In the genomic region with DNA sequence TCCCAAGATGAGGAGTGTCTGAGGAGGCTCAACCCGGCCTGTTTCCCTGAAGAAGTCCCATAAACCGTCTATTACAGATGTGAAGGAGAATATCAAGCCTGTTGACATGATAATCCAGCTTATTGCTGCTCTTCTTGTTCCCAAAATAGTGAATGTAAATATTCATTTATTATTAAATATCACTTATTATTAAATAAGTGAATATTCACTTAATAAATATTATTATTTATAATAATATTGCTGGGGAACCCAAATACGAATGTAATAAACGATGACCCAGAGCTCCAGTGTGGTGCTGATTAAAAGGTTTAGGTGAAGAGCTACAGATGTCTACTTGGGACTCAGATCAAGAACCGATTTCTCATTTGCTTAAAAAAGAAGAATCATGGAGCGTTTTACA, we compare ENCODE assay signal across 17 cellular contexts. TPM values are rescaled to one million over a fixed set of nuclear protein-coding genes. Genes with fewer than 3 reads are reported as not detected.
"Had no signal": no experiment of that assay in that cellular context is flagged by ENCODE, and none has a peak within 500 bp of the region (broad histone marks: within the 10 kb centered on the region; RNA-seq: fewer than 3 reads in every experiment).

No MANE protein-coding gene starts in this region.

- H3K27ac ChIP-seq: ascending aorta, foreskin keratinocyte, WERI-Rb-1 had no signal

- FAIRE-seq: endothelial cell of umbilical vein, keratinocyte had no signal

- H3K9me3 Mint-ChIP-seq: activated T-helper 1 cell treated with anti-CD3 and anti-CD28 coated beads, Interleukin-12 subunit alpha, Interleukin-12 subunit beta, Interleukin-2, Interleukin-4 antibody, amounts not matched to agents 30 ng/mL and 10 ng/mL and 1 ng/mL, durations not matched to agents 14 hours and 24 hours and 36 hours; stimulated activated memory B cell treated with anti-CD40 and anti-IgM and Interleukin-4, amounts not matched to agents 10 μg/mL and 1 μg/mL and 100 μg/mL, for 72 hours had no signal

- H3K4me3 Mint-ChIP-seq: activated T-helper 1 cell treated with anti-CD3 and anti-CD28 coated beads, Interleukin-12 subunit alpha, Interleukin-12 subunit beta, Interleukin-2, Interleukin-4 antibody, amounts not matched to agents 30 ng/mL and 10 ng/mL and 1 ng/mL, durations not matched to agents 14 hours and 24 hours and 36 hours; stimulated activated memory B cell treated with anti-CD40 and anti-IgM and Interleukin-4, amounts not matched to agents 10 μg/mL and 1 μg/mL and 100 μg/mL, for 72 hours had no signal

- H3K4me1 Mint-ChIP-seq: stimulated activated memory B cell treated with anti-CD40 and anti-IgM and Interleukin-4, amounts not matched to agents 10 μg/mL and 1 μg/mL and 100 μg/mL, for 72 hours had no signal

- H3K27me3 ChIP-seq: ascending aorta, foreskin keratinocyte, pancreas, spleen, transverse colon had no signal

- H3K4me3 ChIP-seq: ascending aorta, coronary artery, pancreas, spleen, transverse colon had no signal

- H3K27ac Mint-ChIP-seq: activated T-helper 1 cell treated with anti-CD3 and anti-CD28 coated beads, Interleukin-12 subunit alpha, Interleukin-12 subunit beta, Interleukin-2, Interleukin-4 antibody, amounts not matched to agents 30 ng/mL and 10 ng/mL and 1 ng/mL, durations not matched to agents 14 hours and 24 hours and 36 hours; stimulated activated memory B cell treated with anti-CD40 and anti-IgM and Interleukin-4, amounts not matched to agents 10 μg/mL and 1 μg/mL and 100 μg/mL, for 72 hours had no signal

- H3K27me3 Mint-ChIP-seq: stimulated activated memory B cell treated with anti-CD40 and anti-IgM and Interleukin-4, amounts not matched to agents 10 μg/mL and 1 μg/mL and 100 μg/mL, for 72 hours had no signal

- DNase-seq: activated CD4-positive, alpha-beta T cell treated with anti-CD3 and anti-CD28 coated beads for 48 hours; activated naive CD4-positive, alpha-beta T cell; caudate nucleus; effector CD4-positive, alpha-beta T cell; foreskin keratinocyte; pancreas; spleen; stimulated activated CD4-positive, alpha-beta T cell treated with anti-CD3 and anti-CD28 coated beads, Interleukin-1b, Interleukin-23, amount 100 ng/mL, for 48 hours; T-helper 1 cell; transverse colon; WERI-Rb-1 had no signal

- ATAC-seq: foreskin keratinocyte; stimulated activated memory B cell treated with anti-CD40 and anti-IgM and Interleukin-4, amounts not matched to agents 10 μg/mL and 1 μg/mL and 100 μg/mL, for 72 hours had no signal

- H3K9me3 ChIP-seq: ascending aorta, pancreas, spleen, transverse colon had no signal

- H3K36me3 Mint-ChIP-seq: stimulated activated memory B cell treated with anti-CD40 and anti-IgM and Interleukin-4, amounts not matched to agents 10 μg/mL and 1 μg/mL and 100 μg/mL, for 72 hours had no signal

- H3K36me3 ChIP-seq: ascending aorta, pancreas, spleen, transverse colon, WERI-Rb-1 had no signal

RNA-seq across cellular contexts. Expression of gene SORBS2, which starts 23.8 kb away (rescaled TPM):
- total RNA-seq: activated T-helper 1 cell treated with anti-CD3 and anti-CD28 coated beads, Interleukin-12 subunit alpha, Interleukin-12 subunit beta, Interleukin-2, Interleukin-4 antibody, amounts not matched to agents 30 ng/mL and 10 ng/mL and 1 ng/mL, durations not matched to agents 14 hours and 24 hours and 36 hours had no signal
